ENCODE assay signal across 21 cellular contexts in the genomic region with DNA sequence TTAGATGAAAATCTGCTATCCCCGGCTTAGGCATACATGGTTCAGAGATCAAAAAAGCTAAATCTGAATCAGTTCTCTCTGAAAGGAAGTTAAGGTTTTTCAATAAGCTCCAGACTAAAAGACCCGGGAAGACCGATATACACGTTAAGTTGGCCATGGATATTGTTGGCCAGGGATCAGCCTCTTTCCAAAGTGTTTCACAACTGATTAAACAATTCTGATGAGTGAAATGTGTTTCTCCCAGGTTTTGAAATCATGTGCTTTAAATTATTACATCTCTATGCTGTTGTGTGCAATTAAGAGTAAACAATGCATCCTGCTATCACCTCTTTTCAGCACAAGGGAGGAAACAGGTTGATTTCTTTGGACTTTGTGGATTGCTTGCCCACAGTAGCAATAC. TPM values are rescaled to one million over a fixed set of nuclear protein-coding genes. Genes with fewer than 3 reads are reported as not detected.
DNase-seq lines count a peak whose midpoint lies in the region; ATAC-seq and TF ChIP-seq lines count a peak whose summit lies in the region.
"Had no signal": no experiment of that assay in that cellular context is flagged by ENCODE, and none has a peak within 500 bp of the region (broad histone marks: within the 10 kb centered on the region; RNA-seq: fewer than 3 reads in every experiment).

No MANE protein-coding gene starts in this region.

- peaks cover 32% of the 10 kb centered on the region for H3K4me1 ChIP-seq in BLaER1
- peaks cover 14 to 41% (median 34%) of the 10 kb centered on the region in 10 experiments for H3K4me1 ChIP-seq in BLaER1 treated with 17β-estradiol and CSF1 and Interleukin-3, amounts not matched to agents 10 nM and 100 nM
- no peaks in the 10 kb centered on the region for H3K4me1 ChIP-seq in right lobe of liver
- H3K4me1 ChIP-seq: BE2C had no signal

- DNase-seq in right lobe of liver (no peak), caudate nucleus (lab: John Stamatoyannopoulos, UW) (no peak), inferior parietal cortex (ENCODE audit: extremely low spot score) (no peak)
- DNase-seq: 8988T; ACHN; BE2C; C1 segment of cervical spinal cord; CD4-positive, alpha-beta memory T cell; CD4-positive, CD25-positive, alpha-beta regulatory T cell; CD8-positive, alpha-beta memory T cell; COR-L47; DMS 273 treated with DMSO at 0.1 percent for 48 hours; DMS153; DMS79; DND-41; EL; GDM1 had no signal

- H3K4me2 ChIP-seq in BLaER1 = peak overlapping the region; percentile 56
- H3K4me2 ChIP-seq in BLaER1 treated with 17β-estradiol and CSF1 and Interleukin-3, amounts not matched to agents 10 nM and 100 nM = peak overlapping the region in 9 of 11 experiments; percentile 48 to 76 (median 65); a peak in 17 of 22 replicates

- no peak overlapping the region; the same call in 1 of the 2 replicates for H3K9ac ChIP-seq in BLaER1
- no peak overlapping the region for H3K9ac ChIP-seq in BLaER1 treated with 17β-estradiol and CSF1 and Interleukin-3, amounts not matched to agents 10 nM and 100 nM

- 35% methylated on average over 3 of the region's 4 CpGs for WGBS in right lobe of liver (ENCODE audit: insufficient coverage, low coverage, low lambda C conversion rate, missing lambda C conversion rate)

- H3K27ac ChIP-seq in BLaER1 (no peak overlapping the region), right lobe of liver (no peak overlapping the region), caudate nucleus (ENCODE audit: low read depth, low read length) (no peak overlapping the region)
- no peak overlapping the region for H3K27ac ChIP-seq in BLaER1 treated with 17β-estradiol and CSF1 and Interleukin-3, amounts not matched to agents 10 nM and 100 nM

- H3K9me3 ChIP-seq in BLaER1 (no peaks in the 10 kb centered on the region), right lobe of liver (no peaks in the 10 kb centered on the region)
- H3K9me3 ChIP-seq in BLaER1 treated with 17β-estradiol and CSF1 and Interleukin-3, amounts not matched to agents 10 nM and 100 nM (replicated peaks in 1 of 11) = no peaks in the 10 kb centered on the region
- H3K9me3 ChIP-seq: BE2C had no signal

- H3K4me3 ChIP-seq in BLaER1 = no peak overlapping the region
- no peak overlapping the region for H3K4me3 ChIP-seq in BLaER1 treated with 17β-estradiol and CSF1 and Interleukin-3, amounts not matched to agents 10 nM and 100 nM
- no peak overlapping the region for H3K4me3 ChIP-seq in right lobe of liver
- H3K4me3 ChIP-seq: GM12878 had no signal

- no peak for TF ChIP-seq POLR2A in right lobe of liver (IDR thresholded peaks at IDR 0.05)

- H3K27me3 ChIP-seq in BLaER1 (no peaks in the 10 kb centered on the region), right lobe of liver (no peaks in the 10 kb centered on the region)
- H3K27me3 ChIP-seq in BLaER1 treated with 17β-estradiol and CSF1 and Interleukin-3, amounts not matched to agents 10 nM and 100 nM = no peaks in the 10 kb centered on the region
- H3K27me3 ChIP-seq: BE2C had no signal

- no peaks in the 10 kb centered on the region for H3K36me3 ChIP-seq in BLaER1
- H3K36me3 ChIP-seq in BLaER1 treated with 17β-estradiol and CSF1 and Interleukin-3, amounts not matched to agents 10 nM and 100 nM = no peaks in the 10 kb centered on the region
- H3K36me3 ChIP-seq in right lobe of liver = no peaks in the 10 kb centered on the region
- H3K36me3 ChIP-seq: BE2C had no signal

- intact Hi-C loops in right lobe of liver (cut with DNase I) = loop anchor here (10.0 kb wide), 2 partner anchors 158 to 248 kb away; no protein-coding TSS in a partner anchor

- TF ChIP-seq CTCF in right lobe of liver (IDR thresholded peaks at IDR 0.05) = no peak

- H4K20me1 ChIP-seq in BLaER1 = no peaks in the 10 kb centered on the region
- H4K20me1 ChIP-seq in BLaER1 treated with 17β-estradiol and CSF1 and Interleukin-3, amounts not matched to agents 10 nM and 100 nM = no peaks in the 10 kb centered on the region

- peak in 3 of 4 donors; percentile 46 to 64 (median 47) for ATAC-seq in right lobe of liver
- no peak for ATAC-seq in HG03342 (IDR thresholded peaks at IDR 0.05; ENCODE audit: unreplicated experiment)
- ATAC-seq: GM12878 had no signal

RNA-seq across cellular contexts. Expression of a gene that starts 23.7 kb away (rescaled TPM):
- total RNA-seq in right lobe of liver = 10 to 100 TPM; 18.8 to 52.7 (median 33.9) TPM
- total RNA-seq: CD4-positive, alpha-beta memory T cell; CD4-positive, CD25-positive, alpha-beta regulatory T cell had no signal
